Comparison of ENCODE assay signal across 9 cellular contexts in genomic region chr5:169778622-169779596, GRCh38.
A peak's percentile ranks its signal among the peaks of the same experiment; 100 is the strongest.
DNase-seq lines count a peak whose midpoint lies in the region; ATAC-seq and TF ChIP-seq lines count a peak whose summit lies in the region.
"Had no signal": no experiment of that assay in that cellular context is flagged by ENCODE, and none has a peak within 500 bp of the region (broad histone marks: within the 10 kb centered on the region; RNA-seq: fewer than 3 reads in every experiment).

No MANE protein-coding gene starts in this region.

- H3K9me3 Mint-ChIP-seq in CD4-positive, alpha-beta T cell: no peaks in the 10 kb centered on the region

- no peak overlapping the region for H3K4me3 Mint-ChIP-seq in CD4-positive, alpha-beta T cell

- no peaks in the 10 kb centered on the region for H3K27me3 ChIP-seq in CD4-positive, alpha-beta T cell (ENCODE audit: control insufficient read depth, insufficient read depth, low read length)
- no peaks in the 10 kb centered on the region for H3K27me3 ChIP-seq in uterus
- H3K27me3 ChIP-seq: right atrium auricular region had no signal

- DNase-seq in germinal center (ENCODE audit: low spot score) (peak; percentile 61), uterus (no peak), T1000 (lab: John Stamatoyannopoulos, UW) (no peak), SW480 (ENCODE audit: low spot score) (no peak)
- no peak for DNase-seq in CD4-positive, alpha-beta T cell

- TF ChIP-seq CTCF in CD4-positive, alpha-beta T cell (IDR thresholded peaks at IDR 0.05): no peak
- TF ChIP-seq CTCF in uterus (IDR thresholded peaks at IDR 0.05): no peak

- H3K36me3 ChIP-seq in uterus: no peaks in the 10 kb centered on the region
- H3K36me3 ChIP-seq: right atrium auricular region had no signal

- no peak overlapping the region for H3K4me3 ChIP-seq in uterus
- H3K4me3 ChIP-seq: right atrium auricular region had no signal

- peaks cover 11% of the 10 kb centered on the region for H3K4me1 Mint-ChIP-seq in CD4-positive, alpha-beta T cell (ENCODE audit: low read depth)

- no peaks in the 10 kb centered on the region for H3K27me3 Mint-ChIP-seq in CD4-positive, alpha-beta T cell

- ATAC-seq in GM18873 (IDR thresholded peaks at IDR 0.05; ENCODE audit: low FRiP score, unreplicated experiment): peak; percentile 90
- ATAC-seq in GM21723 (IDR thresholded peaks at IDR 0.05; ENCODE audit: unreplicated experiment): peak; percentile 94
- peak; percentile 89 for ATAC-seq in HG03469 (IDR thresholded peaks at IDR 0.05; ENCODE audit: unreplicated experiment)
- ATAC-seq in CD4-positive, alpha-beta T cell (ENCODE audit: poor library complexity): no peak

- H3K36me3 Mint-ChIP-seq in CD4-positive, alpha-beta T cell (ENCODE audit: low read depth): peaks cover 72% of the 10 kb centered on the region

- H3K27ac ChIP-seq in CD4-positive, alpha-beta T cell (ENCODE audit: low read depth, low read length): no peak overlapping the region
- H3K27ac ChIP-seq in uterus: no peak overlapping the region
- H3K27ac ChIP-seq: right atrium auricular region had no signal

- TF ChIP-seq POLR2A in uterus (IDR thresholded peaks at IDR 0.05): no peak

- no peaks in the 10 kb centered on the region for H3K4me1 ChIP-seq in uterus
- H3K4me1 ChIP-seq: right atrium auricular region had no signal

- no peak overlapping the region for H3K27ac Mint-ChIP-seq in CD4-positive, alpha-beta T cell

- CTCF ChIA-PET in CD4-positive, alpha-beta T cell (lab: Charles Lee): no interaction called here

- POLR2A ChIA-PET in CD4-positive, alpha-beta T cell (lab: Charles Lee): no interaction called here

- intact Hi-C loops in CD4-positive, alpha-beta T cell (cut with DNase I, micrococcal nuclease): no loop called here
- intact Hi-C loops in uterus (cut with DNase I; ENCODE audit: low total_unique reads): no loop called here

- H3K9me3 ChIP-seq in CD4-positive, alpha-beta T cell (ENCODE audit: control insufficient read depth, low read length): no peaks in the 10 kb centered on the region
- H3K9me3 ChIP-seq in uterus: no peaks in the 10 kb centered on the region
- H3K9me3 ChIP-seq: right atrium auricular region had no signal
